9 cellular contexts compared by ENCODE assay signal in genomic region chr9:87684627-87685204, GRCh38. TPM values are rescaled to one million over a fixed set of nuclear protein-coding genes. Genes with fewer than 3 reads are reported as not detected.
DNase-seq lines count a peak whose midpoint lies in the region; ATAC-seq and TF ChIP-seq lines count a peak whose summit lies in the region.
"Had no signal": no experiment of that assay in that cellular context is flagged by ENCODE, and none has a peak within 500 bp of the region (broad histone marks: within the 10 kb centered on the region; RNA-seq: fewer than 3 reads in every experiment).

No MANE protein-coding gene starts in this region.

- H4K20me1 ChIP-seq in neural progenitor cell (ENCODE audit: low read depth), result no peaks in the 10 kb centered on the region

- H3K79me2 ChIP-seq in neural progenitor cell (ENCODE audit: low read depth), result no peaks in the 10 kb centered on the region

- 22 to 41% methylated on average over 5 to 9 of the region's 11 CpGs for WGBS in esophagus squamous epithelium, 2 donors

- no peak for ATAC-seq in GM18861 (IDR thresholded peaks at IDR 0.05; ENCODE audit: unreplicated experiment)

- H2AFZ ChIP-seq in neural progenitor cell (replicated peaks), result no peak overlapping the region

- peaks cover 5% of the 10 kb centered on the region for H3K4me1 Mint-ChIP-seq in neural progenitor cell

- no peak overlapping the region for H3K4me2 ChIP-seq in neural progenitor cell

- peaks cover 0 to 20% (median 6%) of the 10 kb centered on the region in 3 donors for H3K4me1 ChIP-seq in esophagus squamous epithelium
- no peaks in the 10 kb centered on the region for H3K4me1 ChIP-seq in neural progenitor cell

- H3K4me3 Mint-ChIP-seq in neural progenitor cell, result no peak overlapping the region
- H3K4me3 Mint-ChIP-seq: memory B cell had no signal

- peaks cover 36% of the 10 kb centered on the region for H3K36me3 Mint-ChIP-seq in neural progenitor cell
- H3K36me3 Mint-ChIP-seq: memory B cell had no signal

- no peak overlapping the region for H3K9ac ChIP-seq in neural progenitor cell

- intact Hi-C loops in esophagus squamous epithelium (cut with DNase I), result loop anchor here (5.0 kb wide), 1 partner anchor 138 kb away; no protein-coding TSS in a partner anchor

- H3K36me3 ChIP-seq in GM06990 (ENCODE audit: control insufficient read depth, insufficient read depth, low read length) (peaks cover 16% of the 10 kb centered on the region), esophagus squamous epithelium (peaks cover 0 to 11% (median 0%) of the 10 kb centered on the region in 3 donors), neural progenitor cell (no peaks in the 10 kb centered on the region)

- H3K27me3 ChIP-seq in GM06990 (replicated peaks; ENCODE audit: control insufficient read depth, insufficient read depth, low read length), result no peaks in the 10 kb centered on the region
- no peaks in the 10 kb centered on the region for H3K27me3 ChIP-seq in esophagus squamous epithelium
- no peaks in the 10 kb centered on the region for H3K27me3 ChIP-seq in neural progenitor cell

- H3K27ac Mint-ChIP-seq in neural progenitor cell, result no peak overlapping the region
- H3K27ac Mint-ChIP-seq: memory B cell had no signal

- no peak for DNase-seq in GM06990 (ENCODE audit: extremely low read depth, insufficient read length)
- peak; percentile 43 for DNase-seq in NCI-H748 (lab: John Stamatoyannopoulos, UW; ENCODE audit: unreplicated experiment)
- no peak for DNase-seq in esophagus squamous epithelium (lab: John Stamatoyannopoulos, UW)
- DNase-seq in neural progenitor cell (ENCODE audit: low spot score), result peak; percentile 61
- DNase-seq in NCI-H2081 (lab: John Stamatoyannopoulos, UW), result no peak
- no peak for DNase-seq in NCI-H1092 treated with DMSO at 0.1 percent for 48 hours (lab: John Stamatoyannopoulos, UW)
- no peak for DNase-seq in OCI-M2 (lab: John Stamatoyannopoulos, UW; ENCODE audit: unreplicated experiment)

- TF ChIP-seq CTCF in GM06990 (IDR thresholded peaks at IDR 0.05; ENCODE audit: insufficient read depth, low read length, poor library complexity, severe bottlenecking) (peak; percentile 51), esophagus squamous epithelium (IDR thresholded peaks at IDR 0.05) (peak; percentile 38 to 75 (median 62)), neural progenitor cell (IDR thresholded peaks at IDR 0.05) (peak; percentile 79)

- TF ChIP-seq POLR2A in esophagus squamous epithelium (IDR thresholded peaks at IDR 0.05), result no peak

- no peak overlapping the region for H3K4me3 ChIP-seq in GM06990 (replicated peaks; ENCODE audit: low read depth, low read length)
- no peak overlapping the region for H3K4me3 ChIP-seq in esophagus squamous epithelium
- no peak overlapping the region for H3K4me3 ChIP-seq in neural progenitor cell

- peak overlapping the region in 1 of 4 donors; percentile 15 for H3K27ac ChIP-seq in esophagus squamous epithelium
- H3K27ac ChIP-seq in neural progenitor cell, result no peak overlapping the region

- H3F3A ChIP-seq in neural progenitor cell (ENCODE audit: low read depth), result no peaks in the 10 kb centered on the region

- H3K9me3 ChIP-seq in esophagus squamous epithelium, result no peaks in the 10 kb centered on the region
- H3K9me3 ChIP-seq in neural progenitor cell (ENCODE audit: low read depth), result no peaks in the 10 kb centered on the region

- H3K27me3 Mint-ChIP-seq in neural progenitor cell (ENCODE audit: insufficient read depth, low read depth), result peaks cover 4% of the 10 kb centered on the region
- H3K27me3 Mint-ChIP-seq: memory B cell had no signal

- H3K9me3 Mint-ChIP-seq in neural progenitor cell, result peaks cover 4% of the 10 kb centered on the region

RNA-seq across cellular contexts. Expression of gene CTSL, which starts 41.2 kb away (rescaled TPM):
- 10 to 100 TPM in 3 of 4 donors, 1 to 10 TPM in 1; 7.6 to 64.2 (median 42.4) TPM for total RNA-seq in esophagus squamous epithelium
- total RNA-seq in neural progenitor cell (ENCODE audit: low replicate concordance), result 35.9 and 37.6 TPM in 2 replicates

Comparison
In these comparisons a context has a peak if more than half of its experiments do, and no peak if none do; other contexts are left out.
1. DNase-seq: peak in NCI-H748 (single experiment) and neural progenitor cell (single experiment); none in GM06990 (single experiment), esophagus squamous epithelium (single experiment), NCI-H2081 (0 of 2), NCI-H1092 treated with DMSO at 0.1 percent for 48 hours (single experiment) and OCI-M2 (single experiment).
2. Peak in every context shown above with its lines, with median percentiles within 50 percentile points of each other: CTCF ChIP-seq.